In genomic region chr1:232574867-232575523, GRCh38 we compare ENCODE assay signal across 12 cellular contexts. TPM values are rescaled to one million over a fixed set of nuclear protein-coding genes. Genes with fewer than 3 reads are reported as not detected.
DNase-seq lines count a peak whose midpoint lies in the region; ATAC-seq and TF ChIP-seq lines count a peak whose summit lies in the region.
"Had no signal": no experiment of that assay in that cellular context is flagged by ENCODE, and none has a peak within 500 bp of the region (broad histone marks: within the 10 kb centered on the region; RNA-seq: fewer than 3 reads in every experiment).

No MANE protein-coding gene starts in this region.

- H3K4me1 ChIP-seq in mesendoderm (ENCODE audit: control insufficient read depth, low read depth, low read length), result peaks cover 32% of the 10 kb centered on the region

- CTCF ChIA-PET in BJ (lab: Yijun Ruan, JAX), result no interaction called here

- H3K4me2 ChIP-seq in mesendoderm (ENCODE audit: low read length), result no peak overlapping the region

- no peak overlapping the region for H3K27ac ChIP-seq in mesendoderm (ENCODE audit: low read depth, low read length)

- no peak overlapping the region for H3K9ac ChIP-seq in mesendoderm (ENCODE audit: low read length)

- no peak overlapping the region for H4K5ac ChIP-seq in mesendoderm (ENCODE audit: low read length)

- no peaks in the 10 kb centered on the region for H3K27me3 ChIP-seq in BJ (ENCODE audit: control insufficient read depth, insufficient read depth, low read length)
- H3K27me3 ChIP-seq in mesendoderm (ENCODE audit: insufficient read depth, low read length, poor library complexity), result no peaks in the 10 kb centered on the region

- no peaks in the 10 kb centered on the region for H3K9me3 Mint-ChIP-seq in endothelial cell (ENCODE audit: unreplicated experiment)
- no peaks in the 10 kb centered on the region for H3K9me3 Mint-ChIP-seq in activated naive CD8-positive, alpha-beta T cell treated with anti-CD3 and anti-CD28 coated beads, Interleukin-2, amount 50 U/mL, for 24 hours

- H3K23ac ChIP-seq in mesendoderm (ENCODE audit: low read length), result no peak overlapping the region

- TF ChIP-seq CTCF in BJ (IDR thresholded peaks at IDR 0.05; ENCODE audit: insufficient read depth, low read depth, low read length), result no peak
- no peak for TF ChIP-seq CTCF in endothelial cell (IDR thresholded peaks at IDR 0.05; ENCODE audit: unreplicated experiment)

- H3K4ac ChIP-seq in mesendoderm (ENCODE audit: low read depth, low read length), result no peak overlapping the region

- H2BK120ac ChIP-seq in mesendoderm (ENCODE audit: low read depth, low read length), result no peak overlapping the region

- H4K8ac ChIP-seq in mesendoderm (ENCODE audit: low read depth, low read length), result no peak overlapping the region

- H3K79me1 ChIP-seq in mesendoderm (ENCODE audit: low read length), result peaks cover 14% of the 10 kb centered on the region

- WGBS in mesendoderm (ENCODE audit: extremely low coverage, insufficient coverage, low lambda C conversion rate), result no CpG with 5 or more reads among the region's 11 CpGs

- peaks cover 88% of the 10 kb centered on the region for H3K4me1 Mint-ChIP-seq in endothelial cell (ENCODE audit: unreplicated experiment)
- H3K4me1 Mint-ChIP-seq in activated naive CD8-positive, alpha-beta T cell treated with anti-CD3 and anti-CD28 coated beads, Interleukin-2, amount 50 U/mL, for 24 hours, result peaks cover 28% of the 10 kb centered on the region

- H3K36me3 Mint-ChIP-seq in endothelial cell (ENCODE audit: low read depth, unreplicated experiment), result peaks cover 38% of the 10 kb centered on the region
- H3K36me3 Mint-ChIP-seq in activated naive CD8-positive, alpha-beta T cell treated with anti-CD3 and anti-CD28 coated beads, Interleukin-2, amount 50 U/mL, for 24 hours (ENCODE audit: low read depth), result no peaks in the 10 kb centered on the region

- H2AK5ac ChIP-seq in mesendoderm (ENCODE audit: low read length), result no peak overlapping the region

- no peak overlapping the region for H2BK15ac ChIP-seq in mesendoderm (replicated peaks; ENCODE audit: low read depth)

- no peak overlapping the region for H2BK5ac ChIP-seq in mesendoderm (ENCODE audit: low read length)

- ATAC-seq in activated naive CD8-positive, alpha-beta T cell treated with anti-CD3 and anti-CD28 coated beads, Interleukin-2, amount 50 U/mL, for 24 hours, result no peak

- H3K79me2 ChIP-seq in mesendoderm (ENCODE audit: control insufficient read depth, insufficient read depth, low read length), result peaks cover 43% of the 10 kb centered on the region

- POLR2A ChIA-PET in BJ (lab: Charles Lee), result no interaction called here

- peak; percentile 31 for DNase-seq in BJ (ENCODE audit: low read depth)
- peak; percentile 49 for DNase-seq in NCI-H460 (ENCODE audit: extremely low read depth, low read depth)
- DNase-seq in endothelial cell (ENCODE audit: low spot score), result no peak
- no peak for DNase-seq in mesendoderm
- DNase-seq in activated naive CD8-positive, alpha-beta T cell treated with anti-CD3 and anti-CD28 coated beads, Interleukin-2, amount 50 U/mL, for 24 hours, result no peak
- no peak for DNase-seq in NCI-H526 treated with DMSO at 0.1 percent for 48 hours (lab: John Stamatoyannopoulos, UW)
- no peak for DNase-seq in NOMO-1 treated with DMSO at 0.1 percent for 48 hours (lab: John Stamatoyannopoulos, UW; ENCODE audit: unreplicated experiment)
- no peak for DNase-seq in mucosa of gallbladder (ENCODE audit: low spot score)
- DNase-seq: AML-193, cerebellar nuclear complex, NCI-H187, SIG-M5 had no signal

- peak overlapping the region; percentile 92 for H3K27ac Mint-ChIP-seq in endothelial cell (ENCODE audit: unreplicated experiment)
- no peak overlapping the region for H3K27ac Mint-ChIP-seq in activated naive CD8-positive, alpha-beta T cell treated with anti-CD3 and anti-CD28 coated beads, Interleukin-2, amount 50 U/mL, for 24 hours

- H3K4me3 ChIP-seq in BJ (ENCODE audit: low read depth, low read length), result no peak overlapping the region
- H3K4me3 ChIP-seq in mesendoderm (ENCODE audit: low read length), result no peak overlapping the region

- peak overlapping the region; percentile 92 for H3K18ac ChIP-seq in mesendoderm (ENCODE audit: low read length)

- no peaks in the 10 kb centered on the region for H3K36me3 ChIP-seq in BJ (ENCODE audit: control insufficient read depth, insufficient read depth, low read length)
- no peaks in the 10 kb centered on the region for H3K36me3 ChIP-seq in mesendoderm (ENCODE audit: control insufficient read depth, insufficient read depth, low read length)

- H3K4me3 Mint-ChIP-seq in endothelial cell (ENCODE audit: unreplicated experiment), result peak overlapping the region; percentile 13
- no peak overlapping the region for H3K4me3 Mint-ChIP-seq in activated naive CD8-positive, alpha-beta T cell treated with anti-CD3 and anti-CD28 coated beads, Interleukin-2, amount 50 U/mL, for 24 hours

- peaks cover 11% of the 10 kb centered on the region for H3K27me3 Mint-ChIP-seq in endothelial cell (ENCODE audit: unreplicated experiment)
- H3K27me3 Mint-ChIP-seq in activated naive CD8-positive, alpha-beta T cell treated with anti-CD3 and anti-CD28 coated beads, Interleukin-2, amount 50 U/mL, for 24 hours, result no peaks in the 10 kb centered on the region

- no peak overlapping the region for H3K56ac ChIP-seq in mesendoderm (ENCODE audit: low read length)

RNA-seq across cellular contexts. Expression of gene SIPA1L2, which starts 54.9 kb away (rescaled TPM):
- 3.1 and 5.1 TPM in 2 replicates for polyA plus RNA-seq in BJ (2011; rRNA removed)
- polyA minus RNA-seq in BJ (2011; rRNA and poly(A)+ RNA removed), result 5.8 and 8.3 TPM in 2 replicates
- total RNA-seq in NCI-H460 (2014; rRNA removed; shearing (Covaris generic)), result 8.9 TPM in 2 replicates
- polyA plus RNA-seq in NCI-H460 (2014; cell fraction: nucleus; rRNA removed), result 5.0 and 6.0 TPM in 2 replicates
- 153 TPM for total RNA-seq in endothelial cell (ENCODE audit: unreplicated experiment)
- 31.7 TPM for polyA plus RNA-seq in mesendoderm (2013, experiment 1 of 2)
- 33.6 TPM for polyA plus RNA-seq in mesendoderm (2013, experiment 2 of 2)
- total RNA-seq in mucosa of gallbladder, result 20.6 TPM

Comparison
In these comparisons a context has a peak if more than half of its experiments do, and no peak if none do; other contexts are left out.
1. DNase-seq: peak in BJ (single experiment) and NCI-H460 (single experiment); none in endothelial cell (single experiment), mesendoderm (single experiment), activated naive CD8-positive, alpha-beta T cell treated with anti-CD3 and anti-CD28 coated beads, Interleukin-2, amount 50 U/mL, for 24 hours (single experiment), NCI-H526 treated with DMSO at 0.1 percent for 48 hours (single experiment), NOMO-1 treated with DMSO at 0.1 percent for 48 hours (single experiment) and mucosa of gallbladder (single experiment).